ENCODE assay signal across 13 cellular contexts in genomic region chr1:34183381-34183780, GRCh38. TPM values are rescaled to one million over a fixed set of nuclear protein-coding genes. Genes with fewer than 3 reads are reported as not detected.
"Had no signal": no experiment of that assay in that cellular context is flagged by ENCODE, and none has a peak within 500 bp of the region (broad histone marks: within the 10 kb centered on the region; RNA-seq: fewer than 3 reads in every experiment).

No MANE protein-coding gene starts in this region.

RNA-seq across cellular contexts. Expression of gene C1orf94, which starts 6.7 kb away (rescaled TPM):
- total RNA-seq: activated B cell treated with CpG ODN at 0.5 μM for 24 hours; activated CD4-positive, alpha-beta memory T cell treated with anti-CD3 and anti-CD28 coated beads for 36 hours; activated CD4-positive, alpha-beta memory T cell treated with anti-CD3 and anti-CD28 coated beads, Interleukin-2, amount 10 ng/mL, durations not matched to agents 7 days and 5 days; activated CD4-positive, alpha-beta T cell treated with anti-CD3 and anti-CD28 coated beads for 36 hours; activated CD4-positive, alpha-beta T cell treated with anti-CD3 and anti-CD28 coated beads, Interleukin-2, amount 10 ng/mL, durations not matched to agents 24 days and 14 days; activated CD4-positive, alpha-beta T cell treated with anti-CD3 and anti-CD28 coated beads, Interleukin-2, amount 10 ng/mL, durations not matched to agents 7 days and 5 days; activated CD8-positive, alpha-beta memory T cell treated with anti-CD3 and anti-CD28 coated beads for 36 hours; activated CD8-positive, alpha-beta memory T cell treated with anti-CD3 and anti-CD28 coated beads, Interleukin-2, amount 10 ng/mL, durations not matched to agents 7 days and 5 days; activated CD8-positive, alpha-beta T cell treated with anti-CD3 and anti-CD28 coated beads for 36 hours; activated CD8-positive, alpha-beta T cell treated with anti-CD3 and anti-CD28 coated beads, Interleukin-2, amount 10 ng/mL, durations not matched to agents 7 days and 5 days; T-helper 1 cell treated with Interleukin-12 subunit alpha and Interleukin-12 subunit beta and Interleukin-4 antibody, amounts not matched to agents 30 ng/mL and 1 ng/mL, for 36 hours; T-helper 17 cell; T-helper 2 cell treated with Interferon-gamma antibody and Interleukin-4, amounts not matched to agents 100 ng/mL and 5 ng/mL, for 36 hours had no signal

RNA-seq across cellular contexts. Expression of gene CSMD2, which starts 18.4 kb away (rescaled TPM):
- total RNA-seq: activated B cell treated with CpG ODN at 0.5 μM for 24 hours; activated CD4-positive, alpha-beta memory T cell treated with anti-CD3 and anti-CD28 coated beads for 36 hours; activated CD4-positive, alpha-beta memory T cell treated with anti-CD3 and anti-CD28 coated beads, Interleukin-2, amount 10 ng/mL, durations not matched to agents 7 days and 5 days; activated CD4-positive, alpha-beta T cell treated with anti-CD3 and anti-CD28 coated beads for 36 hours; activated CD4-positive, alpha-beta T cell treated with anti-CD3 and anti-CD28 coated beads, Interleukin-2, amount 10 ng/mL, durations not matched to agents 24 days and 14 days; activated CD4-positive, alpha-beta T cell treated with anti-CD3 and anti-CD28 coated beads, Interleukin-2, amount 10 ng/mL, durations not matched to agents 7 days and 5 days; activated CD8-positive, alpha-beta memory T cell treated with anti-CD3 and anti-CD28 coated beads for 36 hours; activated CD8-positive, alpha-beta memory T cell treated with anti-CD3 and anti-CD28 coated beads, Interleukin-2, amount 10 ng/mL, durations not matched to agents 7 days and 5 days; activated CD8-positive, alpha-beta T cell treated with anti-CD3 and anti-CD28 coated beads for 36 hours; activated CD8-positive, alpha-beta T cell treated with anti-CD3 and anti-CD28 coated beads, Interleukin-2, amount 10 ng/mL, durations not matched to agents 7 days and 5 days; T-helper 1 cell treated with Interleukin-12 subunit alpha and Interleukin-12 subunit beta and Interleukin-4 antibody, amounts not matched to agents 30 ng/mL and 1 ng/mL, for 36 hours; T-helper 17 cell; T-helper 2 cell treated with Interferon-gamma antibody and Interleukin-4, amounts not matched to agents 100 ng/mL and 5 ng/mL, for 36 hours had no signal
